22 cellular contexts compared by ENCODE assay signal in the genomic region with DNA sequence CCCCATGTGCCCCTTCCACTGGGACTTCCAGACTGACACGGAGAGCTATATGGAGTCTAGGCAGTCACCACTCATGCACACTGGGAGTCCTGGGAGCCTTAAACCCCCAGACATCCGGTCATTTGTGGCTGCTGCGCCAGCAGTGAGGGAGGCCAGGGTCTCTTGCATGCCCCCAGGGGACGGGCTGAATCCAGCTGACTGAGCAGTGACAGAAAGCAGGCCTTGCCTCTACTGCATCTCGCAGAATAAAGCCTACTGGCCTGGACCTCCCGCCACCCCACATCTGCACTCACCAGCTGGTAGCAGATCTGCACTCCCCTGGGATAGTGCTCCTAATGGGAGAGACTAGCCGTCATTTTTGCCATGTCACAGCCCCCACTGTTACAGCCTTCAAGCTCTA.
"Had no signal": no experiment of that assay in that cellular context is flagged by ENCODE, and none has a peak within 500 bp of the region (broad histone marks: within the 10 kb centered on the region; RNA-seq: fewer than 3 reads in every experiment).

No MANE protein-coding gene starts in this region.

- H3K36me3 ChIP-seq: adrenal gland, ascending aorta, spleen, WERI-Rb-1 had no signal

- H3K36me3 Mint-ChIP-seq: activated naive CD8-positive, alpha-beta T cell; naive thymus-derived CD4-positive, alpha-beta T cell had no signal

- H3K4me3 ChIP-seq: adrenal gland, ascending aorta, lung, spleen had no signal

- H3K4me3 Mint-ChIP-seq: activated CD8-positive, alpha-beta T cell treated with anti-CD3 and anti-CD28 coated beads, Interleukin-2, amount 10 ng/mL, durations not matched to agents 7 days and 5 days; activated naive CD8-positive, alpha-beta T cell; naive thymus-derived CD4-positive, alpha-beta T cell; neural crest cell had no signal

- ATAC-seq: activated CD8-positive, alpha-beta T cell treated with anti-CD3 and anti-CD28 coated beads, Interleukin-2, amount 10 ng/mL, durations not matched to agents 7 days and 5 days; foreskin keratinocyte; left colon; naive thymus-derived CD4-positive, alpha-beta T cell; stimulated activated naive CD8-positive, alpha-beta T cell treated with anti-CD3 and anti-CD28 coated beads, Interleukin-15, Interleukin-2, amounts not matched to agents 100 U/mL and 50 U/mL, for 24 hours had no signal

- H3K27me3 Mint-ChIP-seq: activated naive CD8-positive, alpha-beta T cell; naive thymus-derived CD4-positive, alpha-beta T cell; progenitor cell of endocrine pancreas had no signal

- H3K27ac Mint-ChIP-seq: activated CD8-positive, alpha-beta T cell treated with anti-CD3 and anti-CD28 coated beads, Interleukin-2, amount 10 ng/mL, durations not matched to agents 7 days and 5 days; activated naive CD8-positive, alpha-beta T cell; naive thymus-derived CD4-positive, alpha-beta T cell; progenitor cell of endocrine pancreas had no signal

- H3K9me3 Mint-ChIP-seq: neural crest cell had no signal

- H3K4me1 ChIP-seq: adrenal gland, ascending aorta, foreskin keratinocyte, spleen had no signal

- H3K9me3 ChIP-seq: adrenal gland, ascending aorta, spleen had no signal

- H3K27me3 ChIP-seq: ascending aorta, foreskin keratinocyte, spleen had no signal

- DNase-seq: activated CD4-positive, alpha-beta T cell treated with anti-CD3 and anti-CD28 coated beads for 1 hour; activated CD4-positive, alpha-beta T cell treated with anti-CD3 and anti-CD28 coated beads, Interleukin-2, amount 50 U/mL, for 1 hour; activated CD8-positive, alpha-beta T cell treated with anti-CD3 and anti-CD28 coated beads, Interleukin-2, amount 10 ng/mL, durations not matched to agents 7 days and 5 days; activated naive CD4-positive, alpha-beta T cell; adrenal gland; central memory CD4-positive, alpha-beta T cell; effector memory CD4-positive, alpha-beta T cell; foreskin keratinocyte; hippocampal formation; left colon; naive thymus-derived CD4-positive, alpha-beta T cell; retina; spleen; stimulated activated CD4-positive, alpha-beta T cell treated with anti-CD3 and anti-CD28 coated beads, Interleukin-4, amount 100 ng/mL, for 24 hours; stimulated activated naive CD8-positive, alpha-beta T cell treated with anti-CD3 and anti-CD28 coated beads, Interleukin-15, Interleukin-2, amounts not matched to agents 100 U/mL and 50 U/mL, for 24 hours; T-helper 1 cell; WERI-Rb-1 had no signal

- H3K27ac ChIP-seq: adrenal gland, ascending aorta, foreskin keratinocyte, spleen, WERI-Rb-1 had no signal

- H3K4me1 Mint-ChIP-seq: naive thymus-derived CD4-positive, alpha-beta T cell; neural crest cell had no signal
